In genomic region chr7:99788554-99788953, GRCh38 we compare ENCODE assay signal across 20 cellular contexts. TPM values are rescaled to one million over a fixed set of nuclear protein-coding genes. Genes with fewer than 3 reads are reported as not detected.
A peak's percentile ranks its signal among the peaks of the same experiment; 100 is the strongest.
DNase-seq lines count a peak whose midpoint lies in the region; ATAC-seq, FAIRE-seq and TF ChIP-seq lines count a peak whose summit lies in the region.
"Had no signal": no experiment of that assay in that cellular context is flagged by ENCODE, and none has a peak within 500 bp of the region (broad histone marks: within the 10 kb centered on the region; RNA-seq: fewer than 3 reads in every experiment).

No MANE protein-coding gene starts in this region.

- peaks cover 3% of the 10 kb centered on the region for H3K9me3 Mint-ChIP-seq in stimulated activated naive CD8-positive, alpha-beta T cell treated with anti-CD3 and anti-CD28 coated beads, Interleukin-15, Interleukin-2, amounts not matched to agents 100 ng/mL and 50 ng/mL, for 24 hours

- TF ChIP-seq CTCF in right lobe of liver (IDR thresholded peaks at IDR 0.05) = no peak
- no peak for TF ChIP-seq CTCF in HepG2 (CRISPR knock-in tag; IDR thresholded peaks at IDR 0.05)
- no peak for TF ChIP-seq CTCF in HFF-Myc (IDR thresholded peaks at IDR 0.05; ENCODE audit: low read depth, low read length, missing control alignments)
- TF ChIP-seq CTCF in fibroblast of mammary gland (conservative IDR thresholded peaks at IDR 0.05; ENCODE audit: control insufficient read depth, insufficient read depth, low read depth, low read length) = no peak

- peaks cover 44% of the 10 kb centered on the region for H3K4me1 Mint-ChIP-seq in stimulated activated naive CD8-positive, alpha-beta T cell treated with anti-CD3 and anti-CD28 coated beads, Interleukin-15, Interleukin-2, amounts not matched to agents 100 ng/mL and 50 ng/mL, for 24 hours (ENCODE audit: low read depth)

- H3K36me3 ChIP-seq in right lobe of liver (peaks cover 0 to 2% (median 0%) of the 10 kb centered on the region in 4 donors), HepG2 (replicated peaks in 1 of 2; ENCODE audit: control insufficient read depth in 1 of 2, insufficient read depth in 2 of 2, low read length in 2 of 2) (no peaks in the 10 kb centered on the region), mesendoderm (ENCODE audit: control insufficient read depth, insufficient read depth, low read length) (no peaks in the 10 kb centered on the region)
- H3K36me3 ChIP-seq: gastroesophageal sphincter had no signal

- H4K20me1 ChIP-seq in HepG2 (ENCODE audit: insufficient read depth, low read length) = no peaks in the 10 kb centered on the region

- POLR2A ChIA-PET in HepG2 (lab: Yijun Ruan, JAX) = no interaction called here

- no peak overlapping the region for H3K4ac ChIP-seq in mesendoderm (ENCODE audit: low read depth, low read length)

- DNase-seq in right lobe of liver = no peak
- DNase-seq in HepG2 (ENCODE audit: low spot score) = no peak
- DNase-seq in HFF-Myc (ENCODE audit: extremely low read depth, low read depth) = peak; percentile 9
- peak; percentile 72 for DNase-seq in fibroblast of mammary gland (ENCODE audit: low read depth)
- DNase-seq in mesendoderm = no peak
- no peak for DNase-seq in NCI-H774 (lab: John Stamatoyannopoulos, UW)
- DNase-seq in H54 (ENCODE audit: insufficient read length, low spot score) = no peak
- DNase-seq: activated CD8-positive, alpha-beta memory T cell treated with anti-CD3 and anti-CD28 coated beads, Interleukin-2, amount 10 ng/mL, durations not matched to agents 7 days and 5 days; DND-41; H7; NCI-H1092; NCI-H2029 treated with DMSO at 0.1 percent for 48 hours; NCI-H510A had no signal

- no peak for TF ChIP-seq RAD21 in HepG2 (CRISPR knock-in tag; IDR thresholded peaks at IDR 0.05)

- H3K4me2 ChIP-seq in HepG2 (ENCODE audit: low read depth, low read length) (no peak overlapping the region), mesendoderm (ENCODE audit: low read length) (no peak overlapping the region)
- H3K4me2 ChIP-seq: KMS-11 had no signal

- no peak overlapping the region for H3K18ac ChIP-seq in mesendoderm (ENCODE audit: low read length)

- H3K27ac ChIP-seq in right lobe of liver (peak overlapping the region; percentile 69 to 97 (median 93)), HepG2 (ENCODE audit: extremely low read length, insufficient read depth, low read length) (no peak overlapping the region), mesendoderm (ENCODE audit: low read depth, low read length) (no peak overlapping the region)
- H3K27ac ChIP-seq: gastroesophageal sphincter, KMS-11 had no signal

- H2AK5ac ChIP-seq in mesendoderm (ENCODE audit: low read length) = no peak overlapping the region

- H3K27me3 ChIP-seq in right lobe of liver (no peaks in the 10 kb centered on the region), HepG2 (ENCODE audit: control insufficient read depth in 1 of 2, insufficient read depth in 2 of 2, low read length in 2 of 2) (no peaks in the 10 kb centered on the region), mesendoderm (ENCODE audit: insufficient read depth, low read length, poor library complexity) (no peaks in the 10 kb centered on the region)
- H3K27me3 ChIP-seq: gastroesophageal sphincter had no signal

- H3K27ac Mint-ChIP-seq in stimulated activated naive CD8-positive, alpha-beta T cell treated with anti-CD3 and anti-CD28 coated beads, Interleukin-15, Interleukin-2, amounts not matched to agents 100 ng/mL and 50 ng/mL, for 24 hours = peak overlapping the region; percentile 75
- H3K27ac Mint-ChIP-seq: activated CD8-positive, alpha-beta memory T cell treated with anti-CD3 and anti-CD28 coated beads, Interleukin-2, amount 10 ng/mL, durations not matched to agents 7 days and 5 days had no signal

- WGBS in right lobe of liver (ENCODE audit: insufficient coverage, low coverage, low lambda C conversion rate, missing lambda C conversion rate) = 49% methylated on average over 2 of the region's 2 CpGs
- 93% methylated on average over 2 of the region's 2 CpGs for WGBS in HepG2 (ENCODE audit: low lambda C conversion rate)
- no CpG with 5 or more reads among the region's 2 CpGs for WGBS in mesendoderm (ENCODE audit: extremely low coverage, insufficient coverage, low lambda C conversion rate)

- H3K56ac ChIP-seq in mesendoderm (ENCODE audit: low read length) = no peak overlapping the region

- no peak overlapping the region for H3K4me3 ChIP-seq in right lobe of liver
- no peak overlapping the region for H3K4me3 ChIP-seq in HepG2 (replicated peaks in 1 of 3; ENCODE audit: insufficient read depth in 1 of 3, low read depth in 2 of 3, low read length in 3 of 3)
- H3K4me3 ChIP-seq in HFF-Myc (replicated peaks; ENCODE audit: low read depth, low read length) = no peak overlapping the region
- no peak overlapping the region for H3K4me3 ChIP-seq in fibroblast of mammary gland (ENCODE audit: control insufficient read depth, low read depth, low read length)
- no peak overlapping the region for H3K4me3 ChIP-seq in mesendoderm (ENCODE audit: low read length)
- H3K4me3 ChIP-seq: gastroesophageal sphincter had no signal

- H3K27me3 Mint-ChIP-seq in stimulated activated naive CD8-positive, alpha-beta T cell treated with anti-CD3 and anti-CD28 coated beads, Interleukin-15, Interleukin-2, amounts not matched to agents 100 ng/mL and 50 ng/mL, for 24 hours = peaks cover 13% of the 10 kb centered on the region

- H2BK120ac ChIP-seq in mesendoderm (ENCODE audit: low read depth, low read length) = no peak overlapping the region

- peaks cover 0 to 84% (median 18%) of the 10 kb centered on the region in 4 donors for H3K4me1 ChIP-seq in right lobe of liver
- peaks cover 40% of the 10 kb centered on the region for H3K4me1 ChIP-seq in HepG2 (ENCODE audit: insufficient read depth, low read length)
- no peaks in the 10 kb centered on the region for H3K4me1 ChIP-seq in mesendoderm (ENCODE audit: control insufficient read depth, low read depth, low read length)
- H3K4me1 ChIP-seq: gastroesophageal sphincter had no signal

- CTCF ChIA-PET in HepG2 (lab: Yijun Ruan, JAX; ENCODE audit: low intra/inter-chr PET ratio, low total read pairs) = no interaction called here

- no peak for TF ChIP-seq EP300 in HepG2 (IDR thresholded peaks at IDR 0.05; ENCODE audit: low read depth in 2 of 2, low read length in 2 of 2)
- TF ChIP-seq EP300 in HepG2 (CRISPR knock-in tag; IDR thresholded peaks at IDR 0.05; ENCODE audit: borderline replicate concordance) = no peak

- no peaks in the 10 kb centered on the region for H3K36me3 Mint-ChIP-seq in stimulated activated naive CD8-positive, alpha-beta T cell treated with anti-CD3 and anti-CD28 coated beads, Interleukin-15, Interleukin-2, amounts not matched to agents 100 ng/mL and 50 ng/mL, for 24 hours (ENCODE audit: low read depth)
- H3K36me3 Mint-ChIP-seq: activated CD8-positive, alpha-beta memory T cell treated with anti-CD3 and anti-CD28 coated beads, Interleukin-2, amount 10 ng/mL, durations not matched to agents 7 days and 5 days had no signal

- ATAC-seq in right lobe of liver = peak in 1 of 4 donors; percentile 5
- ATAC-seq in HepG2 = no peak
- ATAC-seq: activated CD8-positive, alpha-beta memory T cell treated with anti-CD3 and anti-CD28 coated beads, Interleukin-2, amount 10 ng/mL, durations not matched to agents 7 days and 5 days; gastroesophageal sphincter; left lobe of liver; Right ventricle myocardium inferior had no signal

- intact Hi-C loops in right lobe of liver (cut with DNase I) (no loop called here), HepG2 (cut with micrococcal nuclease; ENCODE audit: unreplicated experiment) (no loop called here)

- no peak for TF ChIP-seq POLR2A in right lobe of liver (IDR thresholded peaks at IDR 0.05)
- no peak for TF ChIP-seq POLR2A in HepG2 (IDR thresholded peaks at IDR 0.05; ENCODE audit: insufficient read depth in 1 of 2, low read depth in 2 of 2, low read length in 2 of 2)
- TF ChIP-seq POLR2A in H54 (IDR thresholded peaks at IDR 0.05; ENCODE audit: low read depth, low read length) = no peak

- no TSS peak for BruUV-seq in HepG2 (replicated peaks; lab: Mats Ljungman, UMichigan)

- no peaks in the 10 kb centered on the region for H3K79me1 ChIP-seq in mesendoderm (ENCODE audit: low read length)

- no peak overlapping the region for H3K4me3 Mint-ChIP-seq in stimulated activated naive CD8-positive, alpha-beta T cell treated with anti-CD3 and anti-CD28 coated beads, Interleukin-15, Interleukin-2, amounts not matched to agents 100 ng/mL and 50 ng/mL, for 24 hours
- H3K4me3 Mint-ChIP-seq: activated CD8-positive, alpha-beta memory T cell treated with anti-CD3 and anti-CD28 coated beads, Interleukin-2, amount 10 ng/mL, durations not matched to agents 7 days and 5 days had no signal

- H3K9ac ChIP-seq in HepG2 (ENCODE audit: insufficient read depth, low read depth, low read length) (no peak overlapping the region), mesendoderm (ENCODE audit: low read length) (no peak overlapping the region)
- H3K9ac ChIP-seq: KMS-11 had no signal

- H3K9me3 ChIP-seq in right lobe of liver = no peaks in the 10 kb centered on the region
- H3K9me3 ChIP-seq in HepG2 (ENCODE audit: low read length) = no peaks in the 10 kb centered on the region
- H3K9me3 ChIP-seq: gastroesophageal sphincter had no signal

- H2BK15ac ChIP-seq in mesendoderm (replicated peaks; ENCODE audit: low read depth) = no peak overlapping the region

- no peak overlapping the region for H4K5ac ChIP-seq in mesendoderm (ENCODE audit: low read length)

- H2AFZ ChIP-seq in HepG2 (ENCODE audit: low read length) = no peak overlapping the region

- H3K23ac ChIP-seq in mesendoderm (ENCODE audit: low read length) = no peak overlapping the region

- H2BK5ac ChIP-seq in mesendoderm (ENCODE audit: low read length) = no peak overlapping the region

- H4K8ac ChIP-seq in mesendoderm (ENCODE audit: low read depth, low read length) = no peak overlapping the region

- FAIRE-seq in HepG2 (lab: Jason Lieb, UNC) (no peak), H54 (lab: Jason Lieb, UNC) (no peak)

- H3K79me2 ChIP-seq in HepG2 (ENCODE audit: insufficient read depth, low read length) (no peaks in the 10 kb centered on the region), mesendoderm (ENCODE audit: control insufficient read depth, insufficient read depth, low read length) (no peaks in the 10 kb centered on the region)

- in situ Hi-C loops in HepG2 (cut with HindIII; ENCODE audit: extremely low pct_ligation_motif_present, low pct_unique_long_range_greater_than_20kb) = no loop called here

RNA-seq across cellular contexts. Expression of gene CYP3A4, which starts 4.6 kb away (rescaled TPM):
- total RNA-seq in right lobe of liver = over 10,000 TPM in 1 of 6 experiments, 1,000 to 10,000 TPM in 2, 100 to 1,000 TPM in 3; 443 to 12,747 (median 1,120) TPM
- 0.11 and 0.35 TPM in 2 replicates for total RNA-seq in HepG2 (2016; rRNA removed; fragmentation: Illumina TruSeq; extraction: Trizol)
- total RNA-seq in HepG2 (2016; cell fraction: cytosol; rRNA removed; fragmentation: Illumina TruSeq; extraction: Trizol; ENCODE audit: low read depth) = 0.09 TPM in 1 of 2 replicates, not detected in the other
- total RNA-seq in HepG2 (2016; cell fraction: insoluble cytoplasmic fraction; rRNA removed; fragmentation: Illumina TruSeq; extraction: Trizol) = 0.17 and 0.18 TPM in 2 replicates
- 0.25 and 0.28 TPM in 2 replicates for total RNA-seq in HepG2 (2016; cell fraction: membrane; rRNA removed; fragmentation: Illumina TruSeq; extraction: Trizol)
- total RNA-seq in HepG2 (2016; cell fraction: nucleus; rRNA removed; fragmentation: Illumina TruSeq; extraction: Trizol) = 0.53 TPM in 1 of 2 replicates, not detected in the other
- polyA plus RNA-seq in HepG2 (2011; rRNA removed) = 0.07 and 0.24 TPM in 2 replicates
- 0.07 and 0.10 TPM in 2 replicates for polyA plus RNA-seq in HepG2 (2011; cell fraction: cytosol; rRNA removed)
- 0.13 and 0.28 TPM in 2 replicates for polyA plus RNA-seq in HepG2 (2011; cell fraction: nucleus; rRNA removed)
- 0.32 and 0.55 TPM in 2 replicates for polyA plus RNA-seq in HepG2 (2012)
- 0.09 TPM in 1 of 2 replicates, not detected in the other for polyA plus RNA-seq in HepG2 (2016; cell fraction: cytosol; fragmentation: Illumina TruSeq; extraction: Trizol; ENCODE audit: low read depth)
- 0.21 and 0.24 TPM in 2 replicates for polyA plus RNA-seq in HepG2 (2016; cell fraction: insoluble cytoplasmic fraction; fragmentation: Illumina TruSeq; extraction: Trizol; ENCODE audit: low read depth)
- polyA plus RNA-seq in HepG2 (2016; cell fraction: membrane; fragmentation: Illumina TruSeq; extraction: Trizol; ENCODE audit: low read depth) = 0.07 and 0.09 TPM in 2 replicates
- 0.31 and 0.35 TPM in 2 replicates for polyA plus RNA-seq in HepG2 (2016; cell fraction: nucleus; fragmentation: Illumina TruSeq; extraction: Trizol; ENCODE audit: insufficient read depth, low read depth)
- polyA minus RNA-seq in HepG2 (2011; rRNA and poly(A)+ RNA removed; ENCODE audit: low replicate concordance) = 0.08 TPM in 1 of 2 replicates, not detected in the other
- not detected in 2 replicates for polyA minus RNA-seq in HepG2 (2011; cell fraction: cytosol; rRNA and poly(A)+ RNA removed)
- 0.75 TPM in 1 of 2 replicates, not detected in the other for polyA minus RNA-seq in HepG2 (2011; cell fraction: nucleus; rRNA and poly(A)+ RNA removed)
- polyA plus RNA-seq in mesendoderm (2013, experiment 1 of 2) = not detected
- polyA plus RNA-seq in mesendoderm (2013, experiment 2 of 2) = not detected
- total RNA-seq: activated CD8-positive, alpha-beta memory T cell treated with anti-CD3 and anti-CD28 coated beads, Interleukin-2, amount 10 ng/mL, durations not matched to agents 7 days and 5 days; gastroesophageal sphincter; H7; mononuclear cell; Right ventricle myocardium inferior had no signal

RNA-seq across cellular contexts. Expression of gene CYP3A43, which starts 39.3 kb away (rescaled TPM):
- total RNA-seq in right lobe of liver (100 to 1,000 TPM in 1 of 6 experiments, 10 to 100 TPM in 3, 1 to 10 TPM in 2; 4.9 to 132 (median 22.5) TPM), HepG2 (2016; rRNA removed; fragmentation: Illumina TruSeq; extraction: Trizol) (0.55 and 3.1 TPM in 2 replicates)
- total RNA-seq in HepG2 (2016; cell fraction: cytosol; rRNA removed; fragmentation: Illumina TruSeq; extraction: Trizol; ENCODE audit: low read depth) = 0.53 and 1.0 TPM in 2 replicates
- total RNA-seq in HepG2 (2016; cell fraction: insoluble cytoplasmic fraction; rRNA removed; fragmentation: Illumina TruSeq; extraction: Trizol) = 0.18 and 2.9 TPM in 2 replicates
- total RNA-seq in HepG2 (2016; cell fraction: membrane; rRNA removed; fragmentation: Illumina TruSeq; extraction: Trizol) = 0.31 and 0.69 TPM in 2 replicates
- 5.4 and 8.3 TPM in 2 replicates for total RNA-seq in HepG2 (2016; cell fraction: nucleus; rRNA removed; fragmentation: Illumina TruSeq; extraction: Trizol)
- 2.3 and 2.4 TPM in 2 replicates for polyA plus RNA-seq in HepG2 (2011; rRNA removed)
- polyA plus RNA-seq in HepG2 (2011; cell fraction: cytosol; rRNA removed) = 0.54 and 0.79 TPM in 2 replicates
- polyA plus RNA-seq in HepG2 (2011; cell fraction: nucleus; rRNA removed) = 3.7 and 7.4 TPM in 2 replicates
- 1.7 and 4.7 TPM in 2 replicates for polyA plus RNA-seq in HepG2 (2012)
- polyA plus RNA-seq in HepG2 (2016; cell fraction: cytosol; fragmentation: Illumina TruSeq; extraction: Trizol; ENCODE audit: low read depth) = 0.09 and 0.25 TPM in 2 replicates
- 0.34 TPM in 1 of 2 replicates, not detected in the other for polyA plus RNA-seq in HepG2 (2016; cell fraction: insoluble cytoplasmic fraction; fragmentation: Illumina TruSeq; extraction: Trizol; ENCODE audit: low read depth)
- 0.28 TPM in 1 of 2 replicates, not detected in the other for polyA plus RNA-seq in HepG2 (2016; cell fraction: membrane; fragmentation: Illumina TruSeq; extraction: Trizol; ENCODE audit: low read depth)
- polyA plus RNA-seq in HepG2 (2016; cell fraction: nucleus; fragmentation: Illumina TruSeq; extraction: Trizol; ENCODE audit: insufficient read depth, low read depth) = 5.7 and 6.2 TPM in 2 replicates
- not detected in 2 replicates for polyA minus RNA-seq in HepG2 (2011; rRNA and poly(A)+ RNA removed; ENCODE audit: low replicate concordance)
- not detected in 2 replicates for polyA minus RNA-seq in HepG2 (2011; cell fraction: cytosol; rRNA and poly(A)+ RNA removed)
- 7.3 and 8.2 TPM in 2 replicates for polyA minus RNA-seq in HepG2 (2011; cell fraction: nucleus; rRNA and poly(A)+ RNA removed)
- not detected for polyA plus RNA-seq in mesendoderm (2013, experiment 1 of 2)
- polyA plus RNA-seq in mesendoderm (2013, experiment 2 of 2) = not detected
- total RNA-seq: activated CD8-positive, alpha-beta memory T cell treated with anti-CD3 and anti-CD28 coated beads, Interleukin-2, amount 10 ng/mL, durations not matched to agents 7 days and 5 days; gastroesophageal sphincter; H7; mononuclear cell; Right ventricle myocardium inferior; subcutaneous adipose tissue had no signal

RNA-seq across cellular contexts. Expression of gene CYP3A7, which starts 53.6 kb away (rescaled TPM):
- total RNA-seq in right lobe of liver = 100 to 1,000 TPM in 4 of 6 experiments, 10 to 100 TPM in 2; 19.8 to 623 (median 340) TPM
- total RNA-seq in HepG2 (2016; rRNA removed; fragmentation: Illumina TruSeq; extraction: Trizol) = 6.4 and 6.6 TPM in 2 replicates
- total RNA-seq in HepG2 (2016; cell fraction: cytosol; rRNA removed; fragmentation: Illumina TruSeq; extraction: Trizol; ENCODE audit: low read depth) = 1.1 and 1.4 TPM in 2 replicates
- total RNA-seq in HepG2 (2016; cell fraction: insoluble cytoplasmic fraction; rRNA removed; fragmentation: Illumina TruSeq; extraction: Trizol) = 5.7 and 6.4 TPM in 2 replicates
- total RNA-seq in HepG2 (2016; cell fraction: membrane; rRNA removed; fragmentation: Illumina TruSeq; extraction: Trizol) = 2.3 and 2.5 TPM in 2 replicates
- 6.7 and 7.7 TPM in 2 replicates for total RNA-seq in HepG2 (2016; cell fraction: nucleus; rRNA removed; fragmentation: Illumina TruSeq; extraction: Trizol)
- polyA plus RNA-seq in HepG2 (2011; rRNA removed) = 5.7 and 5.8 TPM in 2 replicates
- polyA plus RNA-seq in HepG2 (2011; cell fraction: cytosol; rRNA removed) = 1.5 and 3.1 TPM in 2 replicates
- polyA plus RNA-seq in HepG2 (2011; cell fraction: nucleus; rRNA removed) = 5.9 and 6.8 TPM in 2 replicates
- polyA plus RNA-seq in HepG2 (2012) = 10.4 and 10.9 TPM in 2 replicates
- 0.79 and 0.80 TPM in 2 replicates for polyA plus RNA-seq in HepG2 (2016; cell fraction: cytosol; fragmentation: Illumina TruSeq; extraction: Trizol; ENCODE audit: low read depth)
- 5.8 and 6.0 TPM in 2 replicates for polyA plus RNA-seq in HepG2 (2016; cell fraction: insoluble cytoplasmic fraction; fragmentation: Illumina TruSeq; extraction: Trizol; ENCODE audit: low read depth)
- polyA plus RNA-seq in HepG2 (2016; cell fraction: membrane; fragmentation: Illumina TruSeq; extraction: Trizol; ENCODE audit: low read depth) = 1.9 and 2.2 TPM in 2 replicates
- 7.5 and 7.8 TPM in 2 replicates for polyA plus RNA-seq in HepG2 (2016; cell fraction: nucleus; fragmentation: Illumina TruSeq; extraction: Trizol; ENCODE audit: insufficient read depth, low read depth)
- polyA minus RNA-seq in HepG2 (2011; rRNA and poly(A)+ RNA removed; ENCODE audit: low replicate concordance) = 0.38 TPM in 1 of 2 replicates, not detected in the other
- polyA minus RNA-seq in HepG2 (2011; cell fraction: cytosol; rRNA and poly(A)+ RNA removed) = 1.8 and 1.9 TPM in 2 replicates
- 5.2 and 8.2 TPM in 2 replicates for polyA minus RNA-seq in HepG2 (2011; cell fraction: nucleus; rRNA and poly(A)+ RNA removed)
- not detected for polyA plus RNA-seq in mesendoderm (2013, experiment 1 of 2)
- polyA plus RNA-seq in mesendoderm (2013, experiment 2 of 2) = not detected
- total RNA-seq: activated CD8-positive, alpha-beta memory T cell treated with anti-CD3 and anti-CD28 coated beads, Interleukin-2, amount 10 ng/mL, durations not matched to agents 7 days and 5 days; gastroesophageal sphincter; H7; mononuclear cell; Right ventricle myocardium inferior; subcutaneous adipose tissue had no signal

Comparison
In these comparisons a context has a peak if more than half of its experiments do, and no peak if none do; other contexts are left out.
1. H3K27ac ChIP-seq: peak in right lobe of liver (3 of 3); none in HepG2 (single experiment) and mesendoderm (single experiment).
2. RNA of gene CYP3A4, which starts 4.6 kb away (total RNA-seq): 443 to 12,747 TPM in right lobe of liver; 0.09 to 0.53 TPM in HepG2; every median in the first group is over 100 times any median in the second.
3. DNase-seq: peak in HFF-Myc (single experiment) and fibroblast of mammary gland (single experiment); none in right lobe of liver (0 of 3), HepG2 (single experiment), mesendoderm (single experiment), NCI-H774 (single experiment) and H54 (single experiment).